1 cellular context compared by ENCODE assay signal in the genomic region with DNA sequence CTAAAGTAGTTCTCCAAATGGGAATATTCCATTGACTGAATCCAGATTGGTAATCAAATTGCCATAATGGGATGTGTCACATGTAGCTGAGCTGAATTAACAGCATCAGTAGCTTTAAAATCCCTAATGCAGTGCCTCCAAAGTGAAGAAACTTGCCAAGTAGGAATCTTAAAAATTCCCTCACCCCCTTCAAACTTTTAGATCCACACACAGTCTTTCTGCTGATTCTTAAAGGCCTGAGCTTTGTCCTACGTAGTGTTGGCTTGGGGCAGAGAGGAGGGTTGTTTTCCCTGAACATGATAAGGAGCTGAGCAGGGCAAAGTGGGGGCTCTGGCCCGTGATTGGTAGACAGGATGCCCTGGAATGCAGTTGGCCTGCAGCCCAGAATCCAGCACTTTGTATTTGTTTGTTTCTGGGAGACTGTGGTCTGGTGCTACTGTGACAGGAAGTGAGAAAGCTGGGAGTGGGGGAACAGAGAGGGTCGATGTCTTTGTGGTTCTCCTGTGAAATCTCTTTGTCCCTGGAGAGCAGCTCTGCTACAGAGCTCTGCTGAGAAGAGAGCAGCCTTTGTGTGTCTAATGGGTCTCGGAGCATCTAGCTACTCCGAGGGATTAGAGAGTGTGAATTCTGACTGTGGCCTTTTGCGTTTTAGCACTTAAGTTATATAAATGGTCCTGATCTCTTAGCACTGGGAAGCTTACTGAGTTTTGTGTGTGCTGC.
TF ChIP-seq lines count a peak whose summit lies in the region.

No MANE protein-coding gene starts in this region.

TF ChIP-seq in HepG2, 621 proteins besides CTCF, POLR2A, EP300 and RAD21 (continued from another document and continues in another):
- TF ChIP-seq, protein P1, sequence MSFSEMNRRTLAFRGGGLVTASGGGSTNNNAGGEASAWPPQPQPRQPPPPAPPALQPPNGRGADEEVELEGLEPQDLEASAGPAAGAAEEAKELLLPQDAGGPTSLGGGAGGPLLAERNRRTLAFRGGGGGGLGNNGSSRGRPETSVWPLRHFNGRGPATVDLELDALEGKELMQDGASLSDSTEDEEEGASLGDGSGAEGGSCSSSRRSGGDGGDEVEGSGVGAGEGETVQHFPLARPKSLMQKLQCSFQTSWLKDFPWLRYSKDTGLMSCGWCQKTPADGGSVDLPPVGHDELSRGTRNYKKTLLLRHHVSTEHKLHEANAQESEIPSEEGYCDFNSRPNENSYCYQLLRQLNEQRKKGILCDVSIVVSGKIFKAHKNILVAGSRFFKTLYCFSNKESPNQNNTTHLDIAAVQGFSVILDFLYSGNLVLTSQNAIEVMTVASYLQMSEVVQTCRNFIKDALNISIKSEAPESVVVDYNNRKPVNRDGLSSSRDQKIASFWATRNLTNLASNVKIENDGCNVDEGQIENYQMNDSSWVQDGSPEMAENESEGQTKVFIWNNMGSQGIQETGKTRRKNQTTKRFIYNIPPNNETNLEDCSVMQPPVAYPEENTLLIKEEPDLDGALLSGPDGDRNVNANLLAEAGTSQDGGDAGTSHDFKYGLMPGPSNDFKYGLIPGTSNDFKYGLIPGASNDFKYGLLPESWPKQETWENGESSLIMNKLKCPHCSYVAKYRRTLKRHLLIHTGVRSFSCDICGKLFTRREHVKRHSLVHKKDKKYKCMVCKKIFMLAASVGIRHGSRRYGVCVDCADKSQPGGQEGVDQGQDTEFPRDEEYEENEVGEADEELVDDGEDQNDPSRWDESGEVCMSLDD (CRISPR knock-in tag; IDR thresholded peaks at IDR 0.05; ENCODE audit: borderline replicate concordance): no peak
- TF ChIP-seq ZNF260 (CRISPR knock-in tag; IDR thresholded peaks at IDR 0.05; ENCODE audit: borderline replicate concordance, low read depth): no peak
- TF ChIP-seq, protein P2, sequence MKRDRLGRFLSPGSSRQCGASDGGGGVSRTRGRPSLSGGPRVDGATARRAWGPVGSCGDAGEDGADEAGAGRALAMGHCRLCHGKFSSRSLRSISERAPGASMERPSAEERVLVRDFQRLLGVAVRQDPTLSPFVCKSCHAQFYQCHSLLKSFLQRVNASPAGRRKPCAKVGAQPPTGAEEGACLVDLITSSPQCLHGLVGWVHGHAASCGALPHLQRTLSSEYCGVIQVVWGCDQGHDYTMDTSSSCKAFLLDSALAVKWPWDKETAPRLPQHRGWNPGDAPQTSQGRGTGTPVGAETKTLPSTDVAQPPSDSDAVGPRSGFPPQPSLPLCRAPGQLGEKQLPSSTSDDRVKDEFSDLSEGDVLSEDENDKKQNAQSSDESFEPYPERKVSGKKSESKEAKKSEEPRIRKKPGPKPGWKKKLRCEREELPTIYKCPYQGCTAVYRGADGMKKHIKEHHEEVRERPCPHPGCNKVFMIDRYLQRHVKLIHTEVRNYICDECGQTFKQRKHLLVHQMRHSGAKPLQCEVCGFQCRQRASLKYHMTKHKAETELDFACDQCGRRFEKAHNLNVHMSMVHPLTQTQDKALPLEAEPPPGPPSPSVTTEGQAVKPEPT (CRISPR knock-in tag; IDR thresholded peaks at IDR 0.05; ENCODE audit: low read depth): no peak
- no peak for TF ChIP-seq HCFC1 (IDR thresholded peaks at IDR 0.05; ENCODE audit: low read depth, low read length)
- no peak for TF ChIP-seq FOXA1 (IDR thresholded peaks at IDR 0.05)
- peak; percentile 60 for TF ChIP-seq FOXA1 (CRISPR knock-in tag; IDR thresholded peaks at IDR 0.05)
- TF ChIP-seq, protein P3, sequence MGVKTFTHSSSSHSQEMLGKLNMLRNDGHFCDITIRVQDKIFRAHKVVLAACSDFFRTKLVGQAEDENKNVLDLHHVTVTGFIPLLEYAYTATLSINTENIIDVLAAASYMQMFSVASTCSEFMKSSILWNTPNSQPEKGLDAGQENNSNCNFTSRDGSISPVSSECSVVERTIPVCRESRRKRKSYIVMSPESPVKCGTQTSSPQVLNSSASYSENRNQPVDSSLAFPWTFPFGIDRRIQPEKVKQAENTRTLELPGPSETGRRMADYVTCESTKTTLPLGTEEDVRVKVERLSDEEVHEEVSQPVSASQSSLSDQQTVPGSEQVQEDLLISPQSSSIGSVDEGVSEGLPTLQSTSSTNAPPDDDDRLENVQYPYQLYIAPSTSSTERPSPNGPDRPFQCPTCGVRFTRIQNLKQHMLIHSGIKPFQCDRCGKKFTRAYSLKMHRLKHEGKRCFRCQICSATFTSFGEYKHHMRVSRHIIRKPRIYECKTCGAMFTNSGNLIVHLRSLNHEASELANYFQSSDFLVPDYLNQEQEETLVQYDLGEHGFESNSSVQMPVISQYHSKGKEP (CRISPR knock-in tag; IDR thresholded peaks at IDR 0.05): no peak
- peak; percentile 80 for TF ChIP-seq HDAC1 (CRISPR knock-in tag; IDR thresholded peaks at IDR 0.05)
- TF ChIP-seq, protein P4, sequence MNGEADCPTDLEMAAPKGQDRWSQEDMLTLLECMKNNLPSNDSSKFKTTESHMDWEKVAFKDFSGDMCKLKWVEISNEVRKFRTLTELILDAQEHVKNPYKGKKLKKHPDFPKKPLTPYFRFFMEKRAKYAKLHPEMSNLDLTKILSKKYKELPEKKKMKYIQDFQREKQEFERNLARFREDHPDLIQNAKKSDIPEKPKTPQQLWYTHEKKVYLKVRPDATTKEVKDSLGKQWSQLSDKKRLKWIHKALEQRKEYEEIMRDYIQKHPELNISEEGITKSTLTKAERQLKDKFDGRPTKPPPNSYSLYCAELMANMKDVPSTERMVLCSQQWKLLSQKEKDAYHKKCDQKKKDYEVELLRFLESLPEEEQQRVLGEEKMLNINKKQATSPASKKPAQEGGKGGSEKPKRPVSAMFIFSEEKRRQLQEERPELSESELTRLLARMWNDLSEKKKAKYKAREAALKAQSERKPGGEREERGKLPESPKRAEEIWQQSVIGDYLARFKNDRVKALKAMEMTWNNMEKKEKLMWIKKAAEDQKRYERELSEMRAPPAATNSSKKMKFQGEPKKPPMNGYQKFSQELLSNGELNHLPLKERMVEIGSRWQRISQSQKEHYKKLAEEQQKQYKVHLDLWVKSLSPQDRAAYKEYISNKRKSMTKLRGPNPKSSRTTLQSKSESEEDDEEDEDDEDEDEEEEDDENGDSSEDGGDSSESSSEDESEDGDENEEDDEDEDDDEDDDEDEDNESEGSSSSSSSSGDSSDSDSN (CRISPR knock-in tag; IDR thresholded peaks at IDR 0.05): peak; percentile 42; the same call in 1 of the 2 replicates
- 0 out of 2 replicates have a peak, but pooled peaks have one; percentile 74 for TF ChIP-seq ZNF788 (CRISPR knock-in tag; IDR thresholded peaks at IDR 0.05; ENCODE audit: borderline replicate concordance)
- TF ChIP-seq ZNF383 (CRISPR knock-in tag; IDR thresholded peaks at IDR 0.05; ENCODE audit: borderline replicate concordance): no peak
- TF ChIP-seq DNMT3B (CRISPR knock-in tag; conservative IDR thresholded peaks at IDR 0.05): no peak; the same call in 1 of the 2 replicates
- TF ChIP-seq, protein P5, sequence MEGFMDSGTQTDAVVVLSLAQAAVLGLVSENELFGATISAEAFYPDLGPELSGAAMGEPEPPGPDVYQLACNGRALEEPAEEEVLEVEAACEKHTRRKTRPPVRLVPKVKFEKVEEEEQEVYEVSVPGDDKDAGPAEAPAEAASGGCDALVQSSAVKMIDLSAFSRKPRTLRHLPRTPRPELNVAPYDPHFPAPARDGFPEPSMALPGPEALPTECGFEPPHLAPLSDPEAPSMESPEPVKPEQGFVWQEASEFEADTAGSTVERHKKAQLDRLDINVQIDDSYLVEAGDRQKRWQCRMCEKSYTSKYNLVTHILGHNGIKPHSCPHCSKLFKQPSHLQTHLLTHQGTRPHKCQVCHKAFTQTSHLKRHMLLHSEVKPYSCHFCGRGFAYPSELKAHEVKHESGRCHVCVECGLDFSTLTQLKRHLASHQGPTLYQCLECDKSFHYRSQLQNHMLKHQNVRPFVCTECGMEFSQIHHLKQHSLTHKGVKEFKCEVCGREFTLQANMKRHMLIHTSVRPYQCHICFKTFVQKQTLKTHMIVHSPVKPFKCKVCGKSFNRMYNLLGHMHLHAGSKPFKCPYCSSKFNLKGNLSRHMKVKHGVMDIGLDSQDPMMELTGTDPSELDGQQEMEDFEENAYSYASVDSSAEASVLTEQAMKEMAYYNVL (CRISPR knock-in tag; IDR thresholded peaks at IDR 0.05; ENCODE audit: borderline replicate concordance): peak; percentile 83; the same call in 1 of the 2 replicates
- TF ChIP-seq BORCS8-MEF2B (CRISPR knock-in tag; IDR thresholded peaks at IDR 0.05): no peak
- TF ChIP-seq AGO2 (optimal IDR thresholded peaks at IDR 0.05; ENCODE audit: low read depth, low read length): no peak
- TF ChIP-seq NFYB (CRISPR knock-in tag; IDR thresholded peaks at IDR 0.05): peak; percentile 93
- no peak for TF ChIP-seq SRF (IDR thresholded peaks at IDR 0.05; ENCODE audit: low read depth, low read length)
- TF ChIP-seq TOE1 (CRISPR knock-in tag; IDR thresholded peaks at IDR 0.05): no peak
- TF ChIP-seq, protein P6, sequence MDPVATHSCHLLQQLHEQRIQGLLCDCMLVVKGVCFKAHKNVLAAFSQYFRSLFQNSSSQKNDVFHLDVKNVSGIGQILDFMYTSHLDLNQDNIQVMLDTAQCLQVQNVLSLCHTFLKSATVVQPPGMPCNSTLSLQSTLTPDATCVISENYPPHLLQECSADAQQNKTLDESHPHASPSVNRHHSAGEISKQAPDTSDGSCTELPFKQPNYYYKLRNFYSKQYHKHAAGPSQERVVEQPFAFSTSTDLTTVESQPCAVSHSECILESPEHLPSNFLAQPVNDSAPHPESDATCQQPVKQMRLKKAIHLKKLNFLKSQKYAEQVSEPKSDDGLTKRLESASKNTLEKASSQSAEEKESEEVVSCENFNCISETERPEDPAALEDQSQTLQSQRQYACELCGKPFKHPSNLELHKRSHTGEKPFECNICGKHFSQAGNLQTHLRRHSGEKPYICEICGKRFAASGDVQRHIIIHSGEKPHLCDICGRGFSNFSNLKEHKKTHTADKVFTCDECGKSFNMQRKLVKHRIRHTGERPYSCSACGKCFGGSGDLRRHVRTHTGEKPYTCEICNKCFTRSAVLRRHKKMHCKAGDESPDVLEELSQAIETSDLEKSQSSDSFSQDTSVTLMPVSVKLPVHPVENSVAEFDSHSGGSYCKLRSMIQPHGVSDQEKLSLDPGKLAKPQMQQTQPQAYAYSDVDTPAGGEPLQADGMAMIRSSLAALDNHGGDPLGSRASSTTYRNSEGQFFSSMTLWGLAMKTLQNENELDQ (CRISPR knock-in tag; IDR thresholded peaks at IDR 0.05; ENCODE audit: borderline replicate concordance): no peak
- TF ChIP-seq, protein P7, sequence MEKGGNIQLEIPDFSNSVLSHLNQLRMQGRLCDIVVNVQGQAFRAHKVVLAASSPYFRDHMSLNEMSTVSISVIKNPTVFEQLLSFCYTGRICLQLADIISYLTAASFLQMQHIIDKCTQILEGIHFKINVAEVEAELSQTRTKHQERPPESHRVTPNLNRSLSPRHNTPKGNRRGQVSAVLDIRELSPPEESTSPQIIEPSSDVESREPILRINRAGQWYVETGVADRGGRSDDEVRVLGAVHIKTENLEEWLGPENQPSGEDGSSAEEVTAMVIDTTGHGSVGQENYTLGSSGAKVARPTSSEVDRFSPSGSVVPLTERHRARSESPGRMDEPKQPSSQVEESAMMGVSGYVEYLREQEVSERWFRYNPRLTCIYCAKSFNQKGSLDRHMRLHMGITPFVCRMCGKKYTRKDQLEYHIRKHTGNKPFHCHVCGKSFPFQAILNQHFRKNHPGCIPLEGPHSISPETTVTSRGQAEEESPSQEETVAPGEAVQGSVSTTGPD (CRISPR knock-in tag; IDR thresholded peaks at IDR 0.05): no peak
- TF ChIP-seq FOXC1 (CRISPR knock-in tag; IDR thresholded peaks at IDR 0.05; ENCODE audit: borderline replicate concordance): no peak
- TF ChIP-seq PTBP1 (IDR thresholded peaks at IDR 0.05; ENCODE audit: low read depth, low read length, poor library complexity, severe bottlenecking): no peak
- TF ChIP-seq SATB2 (CRISPR knock-in tag; IDR thresholded peaks at IDR 0.05): no peak
- TF ChIP-seq RFXAP (CRISPR knock-in tag; IDR thresholded peaks at IDR 0.05; ENCODE audit: borderline replicate concordance): peak; percentile 26; the same call in 1 of the 2 replicates
- TF ChIP-seq, protein P8, sequence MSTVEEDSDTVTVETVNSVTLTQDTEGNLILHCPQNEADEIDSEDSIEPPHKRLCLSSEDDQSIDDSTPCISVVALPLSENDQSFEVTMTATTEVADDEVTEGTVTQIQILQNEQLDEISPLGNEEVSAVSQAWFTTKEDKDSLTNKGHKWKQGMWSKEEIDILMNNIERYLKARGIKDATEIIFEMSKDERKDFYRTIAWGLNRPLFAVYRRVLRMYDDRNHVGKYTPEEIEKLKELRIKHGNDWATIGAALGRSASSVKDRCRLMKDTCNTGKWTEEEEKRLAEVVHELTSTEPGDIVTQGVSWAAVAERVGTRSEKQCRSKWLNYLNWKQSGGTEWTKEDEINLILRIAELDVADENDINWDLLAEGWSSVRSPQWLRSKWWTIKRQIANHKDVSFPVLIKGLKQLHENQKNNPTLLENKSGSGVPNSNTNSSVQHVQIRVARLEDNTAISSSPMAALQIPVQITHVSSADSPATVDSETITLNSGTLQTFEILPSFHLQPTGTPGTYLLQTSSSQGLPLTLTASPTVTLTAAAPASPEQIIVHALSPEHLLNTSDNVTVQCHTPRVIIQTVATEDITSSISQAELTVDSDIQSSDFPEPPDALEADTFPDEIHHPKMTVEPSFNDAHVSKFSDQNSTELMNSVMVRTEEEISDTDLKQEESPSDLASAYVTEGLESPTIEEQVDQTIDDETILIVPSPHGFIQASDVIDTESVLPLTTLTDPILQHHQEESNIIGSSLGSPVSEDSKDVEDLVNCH (CRISPR knock-in tag; IDR thresholded peaks at IDR 0.05): no peak
- TF ChIP-seq GATAD1 (CRISPR knock-in tag; IDR thresholded peaks at IDR 0.05): 0 out of 2 replicates have a peak, but pooled peaks have one; percentile 2
- TF ChIP-seq STAT5B (CRISPR knock-in tag; IDR thresholded peaks at IDR 0.05): no peak
- no peak for TF ChIP-seq PAWR (CRISPR knock-in tag; IDR thresholded peaks at IDR 0.05; ENCODE audit: borderline replicate concordance)
- TF ChIP-seq KLF6 (CRISPR knock-in tag; IDR thresholded peaks at IDR 0.05): no peak
- TF ChIP-seq BHLHE40 (IDR thresholded peaks at IDR 0.05; ENCODE audit: low read length): peak; percentile 52
- TF ChIP-seq MBNL3 (CRISPR knock-in tag; conservative IDR thresholded peaks at IDR 0.05): no peak
- TF ChIP-seq ZBTB8A (CRISPR knock-in tag; IDR thresholded peaks at IDR 0.05; ENCODE audit: borderline replicate concordance, low read depth): no peak
- peak; percentile 83 for TF ChIP-seq ZKSCAN5 (CRISPR knock-in tag; IDR thresholded peaks at IDR 0.05)
- no peak for TF ChIP-seq BRD4 (CRISPR knock-in tag; IDR thresholded peaks at IDR 0.05)
- no peak for TF ChIP-seq NPAS2 (CRISPR knock-in tag; IDR thresholded peaks at IDR 0.05; ENCODE audit: borderline replicate concordance)
- TF ChIP-seq, protein P9, sequence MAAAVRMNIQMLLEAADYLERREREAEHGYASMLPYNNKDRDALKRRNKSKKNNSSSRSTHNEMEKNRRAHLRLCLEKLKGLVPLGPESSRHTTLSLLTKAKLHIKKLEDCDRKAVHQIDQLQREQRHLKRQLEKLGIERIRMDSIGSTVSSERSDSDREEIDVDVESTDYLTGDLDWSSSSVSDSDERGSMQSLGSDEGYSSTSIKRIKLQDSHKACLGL (CRISPR knock-in tag; IDR thresholded peaks at IDR 0.05): no peak
- TF ChIP-seq SCMH1 (CRISPR knock-in tag; IDR thresholded peaks at IDR 0.05; ENCODE audit: borderline replicate concordance): no peak
- TF ChIP-seq, protein P10, sequence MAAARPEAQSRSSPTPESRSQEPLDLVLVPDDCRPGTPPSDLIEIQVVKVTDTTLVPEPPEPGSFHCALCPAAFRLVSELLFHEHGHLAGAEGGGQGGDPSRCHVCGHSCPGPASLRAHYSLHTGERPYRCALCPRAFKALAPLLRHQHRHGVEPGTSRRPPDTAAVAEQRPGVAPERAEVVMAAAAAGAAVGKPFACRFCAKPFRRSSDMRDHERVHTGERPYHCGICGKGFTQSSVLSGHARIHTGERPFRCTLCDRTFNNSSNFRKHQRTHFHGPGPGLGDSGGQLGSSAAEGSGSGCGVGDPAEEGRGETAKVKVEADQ (CRISPR knock-in tag; IDR thresholded peaks at IDR 0.05; ENCODE audit: borderline replicate concordance): 0 out of 2 replicates have a peak, but pooled peaks have one; percentile 11
- TF ChIP-seq TCF7L2 (IDR thresholded peaks at IDR 0.05; ENCODE audit: low read depth, low read length): no peak
